In the genomic region with DNA sequence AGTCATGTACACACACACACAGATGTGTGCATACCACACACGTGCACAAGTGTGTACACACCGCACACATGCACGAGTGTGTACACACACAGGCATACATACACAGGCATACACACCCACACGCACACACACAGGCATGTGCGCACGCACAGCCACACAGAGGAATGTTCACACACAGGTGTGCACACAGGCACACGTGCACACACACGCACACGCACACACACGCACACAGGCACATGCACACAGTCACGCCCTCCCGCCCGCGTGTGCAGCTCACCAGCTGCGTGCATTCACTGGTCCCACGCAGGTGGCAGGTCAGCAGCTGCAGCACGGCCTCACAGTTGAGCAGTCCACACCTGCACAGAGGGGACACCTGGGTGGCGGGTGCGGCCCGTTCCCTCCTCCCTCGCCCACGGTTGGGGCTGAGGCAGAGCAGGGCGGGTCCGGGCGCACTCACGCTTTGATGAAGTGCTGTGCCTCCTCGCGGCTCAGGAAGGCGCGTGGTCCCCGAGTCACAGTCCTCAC, we compare ENCODE assay signal across 1 cellular context.
TF ChIP-seq lines count a peak whose summit lies in the region.

No MANE protein-coding gene starts in this region.

TF ChIP-seq in HepG2, 621 proteins besides CTCF, POLR2A, EP300 and RAD21 (continued from another document and continues in another):
- TF ChIP-seq, protein P1, sequence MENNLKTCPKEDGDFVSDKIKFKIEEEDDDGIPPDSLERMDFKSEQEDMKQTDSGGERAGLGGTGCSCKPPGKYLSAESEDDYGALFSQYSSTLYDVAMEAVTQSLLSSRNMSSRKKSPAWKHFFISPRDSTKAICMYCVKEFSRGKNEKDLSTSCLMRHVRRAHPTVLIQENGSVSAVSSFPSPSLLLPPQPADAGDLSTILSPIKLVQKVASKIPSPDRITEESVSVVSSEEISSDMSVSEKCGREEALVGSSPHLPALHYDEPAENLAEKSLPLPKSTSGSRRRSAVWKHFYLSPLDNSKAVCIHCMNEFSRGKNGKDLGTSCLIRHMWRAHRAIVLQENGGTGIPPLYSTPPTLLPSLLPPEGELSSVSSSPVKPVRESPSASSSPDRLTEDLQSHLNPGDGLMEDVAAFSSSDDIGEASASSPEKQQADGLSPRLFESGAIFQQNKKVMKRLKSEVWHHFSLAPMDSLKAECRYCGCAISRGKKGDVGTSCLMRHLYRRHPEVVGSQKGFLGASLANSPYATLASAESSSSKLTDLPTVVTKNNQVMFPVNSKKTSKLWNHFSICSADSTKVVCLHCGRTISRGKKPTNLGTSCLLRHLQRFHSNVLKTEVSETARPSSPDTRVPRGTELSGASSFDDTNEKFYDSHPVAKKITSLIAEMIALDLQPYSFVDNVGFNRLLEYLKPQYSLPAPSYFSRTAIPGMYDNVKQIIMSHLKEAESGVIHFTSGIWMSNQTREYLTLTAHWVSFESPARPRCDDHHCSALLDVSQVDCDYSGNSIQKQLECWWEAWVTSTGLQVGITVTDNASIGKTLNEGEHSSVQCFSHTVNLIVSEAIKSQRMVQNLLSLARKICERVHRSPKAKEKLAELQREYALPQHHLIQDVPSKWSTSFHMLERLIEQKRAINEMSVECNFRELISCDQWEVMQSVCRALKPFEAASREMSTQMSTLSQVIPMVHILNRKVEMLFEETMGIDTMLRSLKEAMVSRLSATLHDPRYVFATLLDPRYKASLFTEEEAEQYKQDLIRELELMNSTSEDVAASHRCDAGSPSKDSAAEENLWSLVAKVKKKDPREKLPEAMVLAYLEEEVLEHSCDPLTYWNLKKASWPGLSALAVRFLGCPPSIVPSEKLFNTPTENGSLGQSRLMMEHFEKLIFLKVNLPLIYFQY (CRISPR knock-in tag; IDR thresholded peaks at IDR 0.05; ENCODE audit: borderline replicate concordance), result no peak
- TF ChIP-seq SUZ12 (IDR thresholded peaks at IDR 0.05; ENCODE audit: low read depth, low read length), result no peak
- no peak for TF ChIP-seq TRIM24 (CRISPR knock-in tag; IDR thresholded peaks at IDR 0.05)
- no peak for TF ChIP-seq HHEX (CRISPR knock-in tag; IDR thresholded peaks at IDR 0.05)
- TF ChIP-seq ZFP36 (IDR thresholded peaks at IDR 0.05; ENCODE audit: borderline replicate concordance, low read depth, low read length, partially characterized antibody), result no peak
- TF ChIP-seq STAG1 (CRISPR knock-in tag; IDR thresholded peaks at IDR 0.05), result no peak
- TF ChIP-seq MAF1 (CRISPR knock-in tag; IDR thresholded peaks at IDR 0.05; ENCODE audit: borderline replicate concordance), result no peak
- no peak for TF ChIP-seq BORCS8-MEF2B (CRISPR knock-in tag; IDR thresholded peaks at IDR 0.05)
- no peak for TF ChIP-seq SP5 (CRISPR knock-in tag; IDR thresholded peaks at IDR 0.05; ENCODE audit: borderline replicate concordance, low read depth)
- no peak for TF ChIP-seq ZBTB7B (CRISPR knock-in tag; IDR thresholded peaks at IDR 0.05)
- TF ChIP-seq, protein P2, sequence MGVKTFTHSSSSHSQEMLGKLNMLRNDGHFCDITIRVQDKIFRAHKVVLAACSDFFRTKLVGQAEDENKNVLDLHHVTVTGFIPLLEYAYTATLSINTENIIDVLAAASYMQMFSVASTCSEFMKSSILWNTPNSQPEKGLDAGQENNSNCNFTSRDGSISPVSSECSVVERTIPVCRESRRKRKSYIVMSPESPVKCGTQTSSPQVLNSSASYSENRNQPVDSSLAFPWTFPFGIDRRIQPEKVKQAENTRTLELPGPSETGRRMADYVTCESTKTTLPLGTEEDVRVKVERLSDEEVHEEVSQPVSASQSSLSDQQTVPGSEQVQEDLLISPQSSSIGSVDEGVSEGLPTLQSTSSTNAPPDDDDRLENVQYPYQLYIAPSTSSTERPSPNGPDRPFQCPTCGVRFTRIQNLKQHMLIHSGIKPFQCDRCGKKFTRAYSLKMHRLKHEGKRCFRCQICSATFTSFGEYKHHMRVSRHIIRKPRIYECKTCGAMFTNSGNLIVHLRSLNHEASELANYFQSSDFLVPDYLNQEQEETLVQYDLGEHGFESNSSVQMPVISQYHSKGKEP (CRISPR knock-in tag; IDR thresholded peaks at IDR 0.05), result no peak
- TF ChIP-seq ZC3H13 (CRISPR knock-in tag; IDR thresholded peaks at IDR 0.05), result no peak
- TF ChIP-seq ZBTB1 (CRISPR knock-in tag; IDR thresholded peaks at IDR 0.05; ENCODE audit: borderline replicate concordance), result no peak
- TF ChIP-seq, protein P3, sequence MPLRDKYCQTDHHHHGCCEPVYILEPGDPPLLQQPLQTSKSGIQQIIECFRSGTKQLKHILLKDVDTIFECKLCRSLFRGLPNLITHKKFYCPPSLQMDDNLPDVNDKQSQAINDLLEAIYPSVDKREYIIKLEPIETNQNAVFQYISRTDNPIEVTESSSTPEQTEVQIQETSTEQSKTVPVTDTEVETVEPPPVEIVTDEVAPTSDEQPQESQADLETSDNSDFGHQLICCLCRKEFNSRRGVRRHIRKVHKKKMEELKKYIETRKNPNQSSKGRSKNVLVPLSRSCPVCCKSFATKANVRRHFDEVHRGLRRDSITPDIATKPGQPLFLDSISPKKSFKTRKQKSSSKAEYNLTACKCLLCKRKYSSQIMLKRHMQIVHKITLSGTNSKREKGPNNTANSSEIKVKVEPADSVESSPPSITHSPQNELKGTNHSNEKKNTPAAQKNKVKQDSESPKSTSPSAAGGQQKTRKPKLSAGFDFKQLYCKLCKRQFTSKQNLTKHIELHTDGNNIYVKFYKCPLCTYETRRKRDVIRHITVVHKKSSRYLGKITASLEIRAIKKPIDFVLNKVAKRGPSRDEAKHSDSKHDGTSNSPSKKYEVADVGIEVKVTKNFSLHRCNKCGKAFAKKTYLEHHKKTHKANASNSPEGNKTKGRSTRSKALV (CRISPR knock-in tag; IDR thresholded peaks at IDR 0.05), result no peak
- TF ChIP-seq, protein P4, sequence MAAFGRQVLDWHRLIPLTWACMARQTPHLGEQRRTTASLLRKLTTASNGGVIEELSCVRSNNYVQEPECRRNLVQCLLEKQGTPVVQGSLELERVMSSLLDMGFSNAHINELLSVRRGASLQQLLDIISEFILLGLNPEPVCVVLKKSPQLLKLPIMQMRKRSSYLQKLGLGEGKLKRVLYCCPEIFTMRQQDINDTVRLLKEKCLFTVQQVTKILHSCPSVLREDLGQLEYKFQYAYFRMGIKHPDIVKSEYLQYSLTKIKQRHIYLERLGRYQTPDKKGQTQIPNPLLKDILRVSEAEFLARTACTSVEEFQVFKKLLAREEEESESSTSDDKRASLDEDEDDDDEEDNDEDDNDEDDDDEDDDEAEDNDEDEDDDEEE (CRISPR knock-in tag; IDR thresholded peaks at IDR 0.05), result no peak
- no peak for TF ChIP-seq ZNF839 (CRISPR knock-in tag; IDR thresholded peaks at IDR 0.05; ENCODE audit: borderline replicate concordance)
- no peak for TF ChIP-seq ONECUT2 (CRISPR knock-in tag; IDR thresholded peaks at IDR 0.05)
- no peak for TF ChIP-seq SMARCE1 (IDR thresholded peaks at IDR 0.05; ENCODE audit: borderline replicate concordance)
- no peak for TF ChIP-seq RAD51 (IDR thresholded peaks at IDR 0.05; ENCODE audit: borderline replicate concordance)
- TF ChIP-seq ZNF253 (CRISPR knock-in tag; IDR thresholded peaks at IDR 0.05; ENCODE audit: borderline replicate concordance), result no peak
- TF ChIP-seq, protein P5, sequence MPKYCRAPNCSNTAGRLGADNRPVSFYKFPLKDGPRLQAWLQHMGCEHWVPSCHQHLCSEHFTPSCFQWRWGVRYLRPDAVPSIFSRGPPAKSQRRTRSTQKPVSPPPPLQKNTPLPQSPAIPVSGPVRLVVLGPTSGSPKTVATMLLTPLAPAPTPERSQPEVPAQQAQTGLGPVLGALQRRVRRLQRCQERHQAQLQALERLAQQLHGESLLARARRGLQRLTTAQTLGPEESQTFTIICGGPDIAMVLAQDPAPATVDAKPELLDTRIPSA (CRISPR knock-in tag; IDR thresholded peaks at IDR 0.05; ENCODE audit: borderline replicate concordance), result no peak
- TF ChIP-seq ZNF224 (CRISPR knock-in tag; IDR thresholded peaks at IDR 0.05), result no peak
- no peak for TF ChIP-seq SRSF1 (optimal IDR thresholded peaks at IDR 0.05; ENCODE audit: low read depth, low read length)
- TF ChIP-seq CCAR2 (optimal IDR thresholded peaks at IDR 0.05; ENCODE audit: low read depth, low read length), result no peak
- TF ChIP-seq KDM5B (CRISPR knock-in tag; IDR thresholded peaks at IDR 0.05; ENCODE audit: borderline replicate concordance), result no peak
- no peak for TF ChIP-seq ZSCAN30 (CRISPR knock-in tag; IDR thresholded peaks at IDR 0.05)
- TF ChIP-seq, protein P6, sequence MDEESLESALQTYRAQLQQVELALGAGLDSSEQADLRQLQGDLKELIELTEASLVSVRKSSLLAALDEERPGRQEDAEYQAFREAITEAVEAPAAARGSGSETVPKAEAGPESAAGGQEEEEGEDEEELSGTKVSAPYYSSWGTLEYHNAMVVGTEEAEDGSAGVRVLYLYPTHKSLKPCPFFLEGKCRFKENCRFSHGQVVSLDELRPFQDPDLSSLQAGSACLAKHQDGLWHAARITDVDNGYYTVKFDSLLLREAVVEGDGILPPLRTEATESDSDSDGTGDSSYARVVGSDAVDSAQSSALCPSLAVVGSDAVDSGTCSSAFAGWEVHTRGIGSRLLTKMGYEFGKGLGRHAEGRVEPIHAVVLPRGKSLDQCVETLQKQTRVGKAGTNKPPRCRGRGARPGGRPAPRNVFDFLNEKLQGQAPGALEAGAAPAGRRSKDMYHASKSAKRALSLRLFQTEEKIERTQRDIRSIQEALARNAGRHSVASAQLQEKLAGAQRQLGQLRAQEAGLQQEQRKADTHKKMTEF (CRISPR knock-in tag; IDR thresholded peaks at IDR 0.05), result no peak
- TF ChIP-seq, protein P7, sequence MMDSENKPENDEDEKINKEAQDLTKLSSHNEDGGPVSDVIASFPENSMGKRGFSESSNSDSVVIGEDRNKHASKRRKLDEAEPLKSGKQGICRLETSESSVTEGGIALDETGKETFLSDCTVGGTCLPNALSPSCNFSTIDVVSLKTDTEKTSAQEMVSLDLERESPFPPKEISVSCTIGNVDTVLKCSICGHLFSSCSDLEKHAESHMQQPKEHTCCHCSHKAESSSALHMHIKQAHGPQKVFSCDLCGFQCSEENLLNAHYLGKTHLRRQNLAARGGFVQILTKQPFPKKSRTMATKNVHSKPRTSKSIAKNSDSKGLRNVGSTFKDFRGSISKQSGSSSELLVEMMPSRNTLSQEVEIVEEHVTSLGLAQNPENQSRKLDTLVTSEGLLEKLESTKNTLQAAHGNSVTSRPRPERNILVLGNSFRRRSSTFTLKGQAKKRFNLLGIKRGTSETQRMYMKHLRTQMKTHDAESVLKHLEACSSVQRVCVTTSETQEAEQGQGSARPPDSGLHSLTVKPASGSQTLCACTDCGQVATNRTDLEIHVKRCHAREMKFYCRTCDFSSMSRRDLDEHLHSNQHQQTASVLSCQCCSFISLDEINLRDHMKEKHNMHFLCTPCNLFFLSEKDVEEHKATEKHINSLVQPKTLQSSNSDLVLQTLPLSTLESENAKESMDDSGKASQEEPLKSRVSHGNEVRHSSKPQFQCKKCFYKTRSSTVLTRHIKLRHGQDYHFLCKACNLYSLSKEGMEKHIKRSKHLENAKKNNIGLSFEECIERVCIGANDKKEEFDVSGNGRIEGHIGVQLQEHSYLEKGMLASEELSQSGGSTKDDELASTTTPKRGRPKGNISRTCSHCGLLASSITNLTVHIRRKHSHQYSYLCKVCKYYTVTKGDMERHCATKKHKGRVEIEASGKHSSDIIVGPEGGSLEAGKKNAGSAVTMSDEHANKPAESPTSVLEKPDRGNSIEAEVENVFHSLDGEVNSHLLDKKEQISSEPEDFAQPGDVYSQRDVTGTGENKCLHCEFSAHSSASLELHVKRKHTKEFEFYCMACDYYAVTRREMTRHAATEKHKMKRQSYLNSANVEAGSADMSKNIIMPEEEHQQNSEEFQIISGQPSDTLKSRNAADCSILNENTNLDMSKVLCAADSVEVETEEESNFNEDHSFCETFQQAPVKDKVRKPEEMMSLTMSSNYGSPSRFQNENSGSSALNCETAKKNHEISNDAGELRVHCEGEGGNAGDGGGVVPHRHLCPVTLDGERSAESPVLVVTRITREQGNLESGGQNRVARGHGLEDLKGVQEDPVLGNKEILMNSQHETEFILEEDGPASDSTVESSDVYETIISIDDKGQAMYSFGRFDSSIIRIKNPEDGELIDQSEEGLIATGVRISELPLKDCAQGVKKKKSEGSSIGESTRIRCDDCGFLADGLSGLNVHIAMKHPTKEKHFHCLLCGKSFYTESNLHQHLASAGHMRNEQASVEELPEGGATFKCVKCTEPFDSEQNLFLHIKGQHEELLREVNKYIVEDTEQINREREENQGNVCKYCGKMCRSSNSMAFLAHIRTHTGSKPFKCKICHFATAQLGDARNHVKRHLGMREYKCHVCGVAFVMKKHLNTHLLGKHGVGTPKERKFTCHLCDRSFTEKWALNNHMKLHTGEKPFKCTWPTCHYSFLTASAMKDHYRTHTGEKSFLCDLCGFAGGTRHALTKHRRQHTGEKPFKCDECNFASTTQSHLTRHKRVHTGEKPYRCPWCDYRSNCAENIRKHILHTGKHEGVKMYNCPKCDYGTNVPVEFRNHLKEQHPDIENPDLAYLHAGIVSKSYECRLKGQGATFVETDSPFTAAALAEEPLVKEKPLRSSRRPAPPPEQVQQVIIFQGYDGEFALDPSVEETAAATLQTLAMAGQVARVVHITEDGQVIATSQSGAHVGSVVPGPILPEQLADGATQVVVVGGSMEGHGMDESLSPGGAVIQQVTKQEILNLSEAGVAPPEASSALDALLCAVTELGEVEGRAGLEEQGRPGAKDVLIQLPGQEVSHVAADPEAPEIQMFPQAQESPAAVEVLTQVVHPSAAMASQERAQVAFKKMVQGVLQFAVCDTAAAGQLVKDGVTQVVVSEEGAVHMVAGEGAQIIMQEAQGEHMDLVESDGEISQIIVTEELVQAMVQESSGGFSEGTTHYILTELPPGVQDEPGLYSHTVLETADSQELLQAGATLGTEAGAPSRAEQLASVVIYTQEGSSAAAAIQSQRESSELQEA (CRISPR knock-in tag; IDR thresholded peaks at IDR 0.05; ENCODE audit: not compliant biosample characterization), result no peak
- no peak for TF ChIP-seq ZNF614 (CRISPR knock-in tag; IDR thresholded peaks at IDR 0.05; ENCODE audit: borderline replicate concordance)
